Comparison of ENCODE assay signal across 20 cellular contexts in the genomic region with DNA sequence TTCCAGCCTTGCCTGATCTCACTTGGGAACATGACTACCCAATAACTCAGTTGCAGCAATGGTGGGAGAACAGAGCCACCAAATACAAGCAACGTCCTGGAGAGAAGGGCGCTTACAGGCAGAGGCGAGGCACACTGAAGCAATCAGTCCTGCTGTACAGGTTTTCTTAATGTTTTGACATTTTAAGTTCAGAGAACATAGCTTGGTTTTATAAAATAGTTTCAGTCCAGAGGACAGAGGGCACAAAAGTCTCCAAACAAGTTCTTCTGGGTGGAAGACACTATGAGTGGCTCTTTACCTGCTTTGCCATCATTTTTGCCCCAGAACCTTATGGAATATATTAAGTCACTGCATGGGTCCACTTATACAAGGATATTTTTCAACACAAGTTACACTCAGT.
DNase-seq lines count a peak whose midpoint lies in the region; ATAC-seq and TF ChIP-seq lines count a peak whose summit lies in the region.
"Had no signal": no experiment of that assay in that cellular context is flagged by ENCODE, and none has a peak within 500 bp of the region (broad histone marks: within the 10 kb centered on the region; RNA-seq: fewer than 3 reads in every experiment).

No MANE protein-coding gene starts in this region.

- H3K27me3 ChIP-seq in smooth muscle cell (ENCODE audit: low read depth), result no peaks in the 10 kb centered on the region

- no peak overlapping the region for H3K4me3 ChIP-seq in HEK293 (ENCODE audit: low read depth, low read length)
- no peak overlapping the region for H3K4me3 ChIP-seq in epithelial cell of esophagus (ENCODE audit: low read length)
- H3K4me3 ChIP-seq in smooth muscle cell, result no peak overlapping the region

- WGBS in smooth muscle cell (ENCODE audit: low lambda C conversion rate), result 76% methylated on average over 3 of the region's 3 CpGs

- CTCF ChIA-PET in HEK293 (lab: Yijun Ruan, JAX), result interaction anchor here (0.6 to 1.3 kb wide), 3 partner anchors 95 to 114 kb away, joined by 3 to 4 read pairs (median 3); no protein-coding TSS in a partner anchor

- H4K20me1 ChIP-seq in smooth muscle cell (ENCODE audit: low read depth), result no peaks in the 10 kb centered on the region

- no peak for ATAC-seq in HG03378 (IDR thresholded peaks at IDR 0.05; ENCODE audit: unreplicated experiment)
- ATAC-seq: CD8-positive, alpha-beta T cell; HCT116 had no signal

- H3K36me3 ChIP-seq in HEK293 (ENCODE audit: control insufficient read depth in 2 of 2, insufficient read depth in 1 of 2, low read length in 2 of 2) (no peaks in the 10 kb centered on the region), smooth muscle cell (ENCODE audit: low read depth) (no peaks in the 10 kb centered on the region)

- POLR2A ChIA-PET in HEK293 (lab: Yijun Ruan, JAX), result no interaction called here

- DNase-seq in epithelial cell of esophagus (ENCODE audit: low read depth) (peak; percentile 60), islet precursor cell (peak; percentile 27), smooth muscle cell (lab: John Stamatoyannopoulos, UW; ENCODE audit: unreplicated experiment) (no peak), dermis blood vessel endothelial cell (no peak), NCI-H510A (lab: John Stamatoyannopoulos, UW) (no peak), NCI-H524 (lab: John Stamatoyannopoulos, UW) (no peak)
- DNase-seq: AML-193; CD8-positive, alpha-beta T cell; DMS153; GOT3; Karpas-422; MV-4-11; NCI-H1105 treated with DMSO at 0.1 percent for 48 hours; NCI-H2029 treated with DMSO at 0.1 percent for 48 hours; NCI-H345; SHP77 treated with DMSO at 0.1 percent for 48 hours had no signal

- H3K4me2 ChIP-seq in smooth muscle cell, result no peak overlapping the region

- H3F3A ChIP-seq in smooth muscle cell (ENCODE audit: low read depth), result peaks cover 9% of the 10 kb centered on the region

- no peak overlapping the region for H3K27ac ChIP-seq in HEK293 (ENCODE audit: extremely low read depth, low read depth, low read length)
- peak overlapping the region; percentile 25 for H3K27ac ChIP-seq in smooth muscle cell (ENCODE audit: low read depth)
- H3K27ac ChIP-seq: RWPE1 had no signal

- no peaks in the 10 kb centered on the region for H3K4me1 ChIP-seq in HEK293 (ENCODE audit: control insufficient read depth, insufficient read depth, low read length)
- H3K4me1 ChIP-seq in smooth muscle cell (ENCODE audit: low read depth), result peaks cover 14% of the 10 kb centered on the region

- H2AFZ ChIP-seq in smooth muscle cell (ENCODE audit: low read depth), result no peak overlapping the region

- H3K9me3 ChIP-seq in HEK293 (ENCODE audit: control insufficient read depth, insufficient read depth, low read depth, low read length), result no peaks in the 10 kb centered on the region
- H3K9me3 ChIP-seq in smooth muscle cell (replicated peaks; ENCODE audit: low read depth), result no peaks in the 10 kb centered on the region

- H3K9ac ChIP-seq in smooth muscle cell (ENCODE audit: low read depth), result no peak overlapping the region

- no peaks in the 10 kb centered on the region for H3K79me2 ChIP-seq in smooth muscle cell (ENCODE audit: low read depth)

- TF ChIP-seq CTCF in HEK293 (tag by site-specific recombination; IDR thresholded peaks at IDR 0.05), result no peak
- no peak for TF ChIP-seq CTCF in epithelial cell of esophagus (IDR thresholded peaks at IDR 0.05; ENCODE audit: insufficient read depth, low read depth, low read length, missing control alignments)
- TF ChIP-seq CTCF in smooth muscle cell (IDR thresholded peaks at IDR 0.05; ENCODE audit: borderline replicate concordance, insufficient read depth, poor library complexity, severe bottlenecking), result no peak

TF ChIP-seq in HEK293, 187 proteins besides CTCF, POLR2A, EP300 and RAD21:
- TF ChIP-seq ZNF747 (tag by site-specific recombination; IDR thresholded peaks at IDR 0.05) (no peak), ZNF133 (tag by site-specific recombination; IDR thresholded peaks at IDR 0.05) (0 out of 2 replicates have a peak, but pooled peaks have one; percentile 11)

Comparison
In these comparisons a context has a peak if more than half of its experiments do, and no peak if none do; other contexts are left out.
1. DNase-seq: peak in epithelial cell of esophagus (single experiment) and islet precursor cell (single experiment); none in smooth muscle cell (single experiment), dermis blood vessel endothelial cell (single experiment), NCI-H510A (single experiment) and NCI-H524 (0 of 2).